20 cellular contexts compared by ENCODE assay signal in the genomic region with DNA sequence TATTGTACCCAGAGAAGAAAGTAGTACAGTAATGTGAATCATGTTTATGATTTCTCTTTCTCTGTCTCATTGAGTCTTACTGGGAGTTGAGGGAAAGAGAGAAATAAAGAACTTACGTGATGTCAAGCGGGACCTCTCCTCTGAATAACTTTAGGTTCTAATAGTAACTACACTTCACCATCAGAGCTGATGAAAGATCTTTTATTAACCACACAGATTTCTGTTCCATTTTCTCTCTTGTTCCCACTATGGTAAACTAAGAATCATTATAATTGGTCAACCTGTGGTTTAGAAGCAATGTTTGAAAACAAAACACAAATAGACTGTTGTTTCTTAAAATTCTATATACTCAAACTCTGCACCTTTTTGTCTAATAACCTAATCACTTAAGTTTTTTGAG.
DNase-seq lines count a peak whose midpoint lies in the region; ATAC-seq, FAIRE-seq and TF ChIP-seq lines count a peak whose summit lies in the region.
"Had no signal": no experiment of that assay in that cellular context is flagged by ENCODE, and none has a peak within 500 bp of the region (broad histone marks: within the 10 kb centered on the region; RNA-seq: fewer than 3 reads in every experiment).

No MANE protein-coding gene starts in this region.

- no peaks in the 10 kb centered on the region for H3K4me1 ChIP-seq in ascending aorta
- H3K4me1 ChIP-seq in HAP-1: no peaks in the 10 kb centered on the region
- H3K4me1 ChIP-seq: body of pancreas, transverse colon had no signal

- H3K36me3 ChIP-seq in ascending aorta: no peaks in the 10 kb centered on the region
- no peaks in the 10 kb centered on the region for H3K36me3 ChIP-seq in HAP-1 (replicated peaks)
- H3K36me3 ChIP-seq: transverse colon had no signal

- H3K27me3 Mint-ChIP-seq in activated T-cell treated with anti-CD3 and anti-CD28 coated beads, Interleukin-2, amount 50 U/mL, for 4 hours (ENCODE audit: low read depth): no peaks in the 10 kb centered on the region
- H3K27me3 Mint-ChIP-seq: CD4-positive, alpha-beta memory T cell; dendritic cell treated with granulocyte-macrophage colony-stimulating factor and Interleukin-4, amounts not matched to agents 40 ng/mL and 50 ng/mL, for 4 days had no signal

- H3K4me3 Mint-ChIP-seq in activated T-cell treated with anti-CD3 and anti-CD28 coated beads, Interleukin-2, amount 50 U/mL, for 4 hours: no peak overlapping the region
- H3K4me3 Mint-ChIP-seq: CD4-positive, alpha-beta memory T cell; dendritic cell treated with granulocyte-macrophage colony-stimulating factor and Interleukin-4, amounts not matched to agents 40 ng/mL and 50 ng/mL, for 4 days had no signal

- DNase-seq in H54 (ENCODE audit: insufficient read length, low spot score): no peak
- DNase-seq in ascending aorta (ENCODE audit: low spot score in 2 of 2): no peak
- no peak for DNase-seq in HAP-1 (ENCODE audit: low spot score in 2 of 2)
- DNase-seq in activated T-cell treated with anti-CD3 and anti-CD28 coated beads, Interleukin-2, amount 50 U/mL, for 4 hours: no peak
- DNase-seq: activated CD4-positive, CD25-positive, alpha-beta regulatory T cell; activated naive CD4-positive, alpha-beta T cell; body of pancreas; CD4-positive, alpha-beta memory T cell; GOT3; hippocampal formation; left cardiac atrium; NCI-H1930; NCI-H526 treated with DMSO at 0.1 percent for 48 hours; stimulated activated CD4-positive, alpha-beta T cell treated with anti-CD3 and anti-CD28 coated beads, Interleukin-4, amount 100 ng/mL, for 24 hours; transverse colon had no signal

- peaks cover 11% of the 10 kb centered on the region for H3K36me3 Mint-ChIP-seq in activated T-cell treated with anti-CD3 and anti-CD28 coated beads, Interleukin-2, amount 50 U/mL, for 4 hours (ENCODE audit: insufficient read depth)

- no peaks in the 10 kb centered on the region for H3K4me1 Mint-ChIP-seq in activated T-cell treated with anti-CD3 and anti-CD28 coated beads, Interleukin-2, amount 50 U/mL, for 4 hours (ENCODE audit: low read depth)
- H3K4me1 Mint-ChIP-seq: CD4-positive, alpha-beta memory T cell had no signal

- H3K27me3 ChIP-seq in ascending aorta (no peaks in the 10 kb centered on the region), HAP-1 (ENCODE audit: low read depth) (no peaks in the 10 kb centered on the region)
- H3K27me3 ChIP-seq: body of pancreas, transverse colon had no signal

- intact Hi-C loops in ascending aorta (cut with DNase I): no loop called here

- H3K9me3 ChIP-seq in ascending aorta: no peaks in the 10 kb centered on the region
- H3K9me3 ChIP-seq in HAP-1: no peaks in the 10 kb centered on the region
- H3K9me3 ChIP-seq: body of pancreas, transverse colon had no signal

- peak; percentile 84 for ATAC-seq in GM18498 (IDR thresholded peaks at IDR 0.05; ENCODE audit: unreplicated experiment)
- ATAC-seq in GM19452 (IDR thresholded peaks at IDR 0.05; ENCODE audit: unreplicated experiment): peak; percentile 59
- peak; percentile 52 for ATAC-seq in HG03342 (IDR thresholded peaks at IDR 0.05; ENCODE audit: unreplicated experiment)
- no peak for ATAC-seq in activated CD4-positive, CD25-positive, alpha-beta regulatory T cell treated with anti-CD3 and anti-CD28 coated beads, Interleukin-2, amount 50 U/mL, for 24 hours
- ATAC-seq in activated T-cell treated with anti-CD3 and anti-CD28 coated beads, Interleukin-2, amount 50 U/mL, for 4 hours: no peak
- ATAC-seq: body of pancreas, left cardiac atrium had no signal

- H3K9me3 Mint-ChIP-seq in activated T-cell treated with anti-CD3 and anti-CD28 coated beads, Interleukin-2, amount 50 U/mL, for 4 hours: no peaks in the 10 kb centered on the region
- H3K9me3 Mint-ChIP-seq: CD4-positive, alpha-beta memory T cell; dendritic cell treated with granulocyte-macrophage colony-stimulating factor and Interleukin-4, amounts not matched to agents 40 ng/mL and 50 ng/mL, for 4 days had no signal

- no peak for TF ChIP-seq CTCF in ascending aorta (IDR thresholded peaks at IDR 0.05)

- no peak overlapping the region for H3K4me3 ChIP-seq in ascending aorta
- H3K4me3 ChIP-seq in HAP-1: no peak overlapping the region
- H3K4me3 ChIP-seq: body of pancreas, transverse colon had no signal

- in situ Hi-C loops in HAP-1 (cut with MboI; ENCODE audit: low sequenced_read_pairs): no loop called here

- TF ChIP-seq POLR2A in H54 (IDR thresholded peaks at IDR 0.05; ENCODE audit: low read depth, low read length): no peak

- peak; percentile 30 for FAIRE-seq in H54 (lab: Jason Lieb, UNC)

- no peak overlapping the region for H3K27ac ChIP-seq in ascending aorta
- H3K27ac ChIP-seq: body of pancreas, transverse colon had no signal

Comparison
In these comparisons a context has a peak if more than half of its experiments do, and no peak if none do; other contexts are left out.
1. ATAC-seq: peak in GM18498 (single experiment), GM19452 (single experiment) and HG03342 (single experiment); none in activated CD4-positive, CD25-positive, alpha-beta regulatory T cell treated with anti-CD3 and anti-CD28 coated beads, Interleukin-2, amount 50 U/mL, for 24 hours (0 of 2) and activated T-cell treated with anti-CD3 and anti-CD28 coated beads, Interleukin-2, amount 50 U/mL, for 4 hours (0 of 2).